In genomic region chr1:224592636-224593579, GRCh38 we compare ENCODE assay signal across 8 cellular contexts. TPM values are rescaled to one million over a fixed set of nuclear protein-coding genes. Genes with fewer than 3 reads are reported as not detected.
DNase-seq lines count a peak whose midpoint lies in the region; ATAC-seq, FAIRE-seq and TF ChIP-seq lines count a peak whose summit lies in the region.

No MANE protein-coding gene starts in this region.

- no peak overlapping the region for H2AFZ ChIP-seq in GM12878 (ENCODE audit: control insufficient read depth, low read depth, low read length)

- RAD21 ChIA-PET in GM12878 (lab: Charles Lee; ENCODE audit: unreplicated experiment): interaction anchor here (1.6 to 1.8 kb wide), 2 partner anchors 95 to 330 kb away, joined by 5 read pairs; no protein-coding TSS in a partner anchor

- SMC1A ChIA-PET in GM12878 (lab: Charles Lee; ENCODE audit: uncharacterized antibody, unreplicated experiment): interaction anchor here (1.0 to 1.3 kb wide), 3 partner anchors 33 to 330 kb away, joined by 3 to 4 read pairs (median 3); no protein-coding TSS in a partner anchor

- no peaks in the 10 kb centered on the region for H3K27me3 ChIP-seq in GM12878 (replicated peaks in 1 of 2; ENCODE audit: control insufficient read depth in 2 of 2, insufficient read depth in 2 of 2, low read length in 1 of 2)
- no peaks in the 10 kb centered on the region for H3K27me3 ChIP-seq in psoas muscle (ENCODE audit: insufficient read depth in 3 of 3, low read length in 2 of 3)
- H3K27me3 ChIP-seq in H7 (ENCODE audit: control insufficient read depth, insufficient read depth, low read length): no peaks in the 10 kb centered on the region

- H3K36me3 ChIP-seq in GM12878 (ENCODE audit: control insufficient read depth in 2 of 2, insufficient read depth in 2 of 2, low read length in 1 of 2) (no peaks in the 10 kb centered on the region), psoas muscle (ENCODE audit: insufficient read depth in 1 of 2, low read depth in 1 of 2) (no peaks in the 10 kb centered on the region), H7 (replicated peaks; ENCODE audit: control insufficient read depth, insufficient read depth, low read length) (no peaks in the 10 kb centered on the region)

- no peak overlapping the region for H3K27ac ChIP-seq in GM12878 (ENCODE audit: control insufficient read depth, insufficient read depth)
- H3K27ac ChIP-seq in psoas muscle: no peak overlapping the region

- ATAC-seq in GM18499 (IDR thresholded peaks at IDR 0.05; ENCODE audit: insufficient read depth, unreplicated experiment) (peak; percentile 42), GM12878 (peak; percentile 81), psoas muscle (peak; percentile 21 to 39 (median 30)), GM21723 (IDR thresholded peaks at IDR 0.05; ENCODE audit: unreplicated experiment) (no peak)

- TF ChIP-seq EP300 in GM12878 (IDR thresholded peaks at IDR 0.05; ENCODE audit: borderline replicate concordance in 1 of 2, control insufficient read depth in 1 of 2, low read depth in 2 of 2, low read length in 2 of 2): no peak

- TF ChIP-seq CTCF in GM12878 (IDR thresholded peaks at IDR 0.05 in 2 of 3, conservative IDR thresholded peaks at IDR 0.05 in 1 of 3; ENCODE audit: control insufficient read depth in 2 of 3, extremely low read depth in 1 of 3, insufficient read depth in 1 of 3, low read depth in 3 of 3, low read length in 3 of 3): no peak
- no peak for TF ChIP-seq CTCF in psoas muscle (IDR thresholded peaks at IDR 0.05)

- BruUV-seq in GM12878 (replicated peaks; lab: Mats Ljungman, UMichigan): no TSS peak

- no peaks in the 10 kb centered on the region for H3K79me2 ChIP-seq in GM12878 (ENCODE audit: control insufficient read depth, insufficient read depth, low read length)

- 38% methylated on average over 5 of the region's 6 CpGs for WGBS in GM12878 (ENCODE audit: insufficient coverage, insufficient replicate concordance, low lambda C conversion rate, missing lambda C conversion rate)
- WGBS in psoas muscle, 3 donors: 75 to 79% (median 79%) methylated on average over 6 of the region's 6 CpGs

- TF ChIP-seq RAD21 in GM12878 (IDR thresholded peaks at IDR 0.05; ENCODE audit: insufficient read depth, low read depth, low read length): no peak

- H3K4me3 ChIP-seq in GM12878 (no peak overlapping the region), psoas muscle (no peak overlapping the region), H7 (ENCODE audit: insufficient read depth, low read depth, low read length) (no peak overlapping the region)

- in situ Hi-C loops in GM12878 (cut with MboI): no loop called here

- POLR2A ChIA-PET in GM12878 (lab: Charles Lee): interaction anchor here (0.6 kb wide), 1 partner anchor 10 kb away, joined by 6 read pairs; no protein-coding TSS in a partner anchor

- no peak overlapping the region for H3K9ac ChIP-seq in GM12878 (ENCODE audit: control insufficient read depth, insufficient read depth, low read length)

- no peaks in the 10 kb centered on the region for H3K9me3 ChIP-seq in GM12878 (replicated peaks; ENCODE audit: control insufficient read depth, insufficient read depth, low read length)
- no peaks in the 10 kb centered on the region for H3K9me3 ChIP-seq in psoas muscle

- H4K20me1 ChIP-seq in GM12878 (ENCODE audit: control insufficient read depth, insufficient read depth): no peaks in the 10 kb centered on the region

- no peak for FAIRE-seq in GM12878 (lab: Jason Lieb, UNC)

- peak; percentile 98 for DNase-seq in M059J (ENCODE audit: low read depth)
- DNase-seq in GM12878 (ENCODE audit: low read depth, low spot score): no peak
- DNase-seq in psoas muscle: peak in 1 of 2 donors; percentile 19
- no peak for DNase-seq in H7
- no peak for DNase-seq in activated CD4-positive, alpha-beta T cell treated with anti-CD3 and anti-CD28 coated beads, Interleukin-2, amount 50 U/mL, for 4 hours
- DNase-seq in NCI-H1417 (lab: John Stamatoyannopoulos, UW): no peak

- no peak for TF ChIP-seq POLR2A in GM12878 (IDR thresholded peaks at IDR 0.05; ENCODE audit: low read depth, low read length)

- CTCF ChIA-PET in GM12878 (lab: Yijun Ruan, JAX): interaction anchor here (0.6 to 2.3 kb wide), 6 partner anchors 41 to 259 kb away, joined by 3 to 7 read pairs (median 4); no protein-coding TSS in a partner anchor

- H3K4me1 ChIP-seq in GM12878 (ENCODE audit: control insufficient read depth, insufficient read depth, low read length) (no peaks in the 10 kb centered on the region), psoas muscle (peaks cover 7% of the 10 kb centered on the region)

- intact Hi-C loops in GM12878 (cut with micrococcal nuclease; ENCODE audit: unreplicated experiment): no loop called here
- intact Hi-C loops in psoas muscle (cut with DNase I): no loop called here

- no peak overlapping the region for H3K4me2 ChIP-seq in GM12878 (ENCODE audit: control insufficient read depth, insufficient read depth)

TF ChIP-seq in GM12878, 131 proteins besides CTCF, POLR2A, EP300 and RAD21:
- TF ChIP-seq FOXM1 (IDR thresholded peaks at IDR 0.05; ENCODE audit: low read depth, low read length) (no peak), ZNF384 (IDR thresholded peaks at IDR 0.05; ENCODE audit: borderline replicate concordance, low read depth, low read length) (peak; percentile 61; the same call in 1 of the 2 replicates), PML (IDR thresholded peaks at IDR 0.05; ENCODE audit: low read length) (no peak), IRF5 (IDR thresholded peaks at IDR 0.05; ENCODE audit: borderline replicate concordance) (no peak), TCF3 (IDR thresholded peaks at IDR 0.05; ENCODE audit: borderline replicate concordance, insufficient read depth, low read depth, low read length) (no peak), SUZ12 (IDR thresholded peaks at IDR 0.05; ENCODE audit: unreplicated experiment) (no peak), RUNX3 (IDR thresholded peaks at IDR 0.05; ENCODE audit: low read length) (0 out of 2 replicates have a peak, but pooled peaks have one; percentile 26), SUPT20H (IDR thresholded peaks at IDR 0.05; ENCODE audit: borderline replicate concordance, control insufficient read depth, low read depth, low read length) (no peak), SPI1 (IDR thresholded peaks at IDR 0.05; ENCODE audit: borderline replicate concordance, insufficient read depth, low read depth, low read length) (peak; percentile 46; the same call in 1 of the 2 replicates)

RNA-seq across cellular contexts. Expression of gene CNIH3, which starts 23.2 kb away (rescaled TPM):
- total RNA-seq in M059J (2014; rRNA removed; shearing (Covaris generic)): 21.4 and 23.5 TPM in 2 replicates
- total RNA-seq in GM12878 (2013; cell fraction: nucleolus; rRNA removed): 3.5 and 7.3 TPM in 2 replicates
- total RNA-seq in GM12878 (2014; rRNA removed) (1.9 and 2.0 TPM in 2 replicates), GM12878 (2014; rRNA removed; fragmentation: Illumina TruSeq; extraction: Trizol) (1.3 and 1.5 TPM in 2 replicates), GM12878 (2021) (1.7 and 2.0 TPM in 2 replicates), psoas muscle (1 to 10 TPM in 3 of 4 donors, under 1 TPM in 1; 0.46 to 1.9 (median 1.3) TPM)
- polyA plus RNA-seq in GM12878 (2011; ENCODE audit: low read depth): 1.1 TPM
- polyA plus RNA-seq in GM12878 (2011; rRNA removed) (5.8 and 7.6 TPM in 2 replicates), GM12878 (2014; fragmentation: Illumina TruSeq; extraction: Trizol) (2.0 and 2.2 TPM in 2 replicates), GM12878 (2014; fragmentation: Nextera tagmentation; extraction: Ambion mirVana) (1 to 10 TPM; 1.4 TPM), GM12878 (2014; rRNA removed) (0.77 and 1.0 TPM in 2 replicates), GM12878 (2016; fragmentation: Nextera tagmentation; extraction: Ambion mirVana) (1 to 10 TPM; 1.9 to 2.1 TPM), psoas muscle (1 to 10 TPM in 1 of 3 donors, under 1 TPM in 2; 0.39 to 1.8 (median 0.42) TPM)
- 3.6 and 4.1 TPM in 2 replicates for polyA plus RNA-seq in GM12878 (2011; cell fraction: cytosol; rRNA removed)
- 3.0 and 3.5 TPM in 2 replicates for polyA plus RNA-seq in GM12878 (2011; cell fraction: nucleus; rRNA removed)
- polyA plus RNA-seq in GM12878 (2012): 2.7 and 3.2 TPM in 2 replicates
- polyA minus RNA-seq in GM12878 (2011; rRNA and poly(A)+ RNA removed): 6.1 and 6.6 TPM in 2 replicates
- polyA minus RNA-seq in GM12878 (2011; cell fraction: cytosol; rRNA and poly(A)+ RNA removed): 1.3 and 1.4 TPM in 2 replicates
- polyA minus RNA-seq in GM12878 (2011; cell fraction: nucleus; rRNA and poly(A)+ RNA removed): 2.8 and 4.4 TPM in 2 replicates
- total RNA-seq in H7 (2014; rRNA removed; shearing (Covaris generic)): 4.9 and 5.3 TPM in 2 replicates
